ENCODE assay signal across 20 cellular contexts in genomic region chr9:21903380-21903965, GRCh38.
"Had no signal": no experiment of that assay in that cellular context is flagged by ENCODE, and none has a peak within 500 bp of the region (broad histone marks: within the 10 kb centered on the region; RNA-seq: fewer than 3 reads in every experiment).

No MANE protein-coding gene starts in this region.

- DNase-seq: effector memory CD8-positive, alpha-beta T cell; foreskin keratinocyte; immature natural killer cell; left colon; left ventricle myocardium superior; mesenchymal stem cell; naive thymus-derived CD8-positive, alpha-beta T cell; ovary; sigmoid colon; small intestine; stimulated activated CD4-positive, alpha-beta T cell treated with anti-CD3 and anti-CD28 coated beads, Interleukin-12 subunit alpha, Interleukin-12 subunit beta, amount 100 ng/mL, for 4 hours; stimulated activated naive CD4-positive, alpha-beta T cell; stomach; substantia nigra; transverse colon had no signal

- H3K27me3 Mint-ChIP-seq: dendritic cell treated with granulocyte-macrophage colony-stimulating factor and Interleukin-4, amounts not matched to agents 40 ng/mL and 50 ng/mL, for 4 days; effector memory CD8-positive, alpha-beta T cell; naive thymus-derived CD8-positive, alpha-beta T cell had no signal

- H3K4me1 Mint-ChIP-seq: immature natural killer cell; naive thymus-derived CD8-positive, alpha-beta T cell had no signal

- ATAC-seq: effector memory CD8-positive, alpha-beta T cell; left colon; left ventricle myocardium superior; naive thymus-derived CD8-positive, alpha-beta T cell had no signal

- H3K27me3 ChIP-seq: foreskin keratinocyte, neutrophil, ovary, right atrium auricular region, sigmoid colon, stomach, transverse colon had no signal

- H3K4me1 ChIP-seq: foreskin keratinocyte, right atrium auricular region, sigmoid colon, stomach, transverse colon had no signal

- H3K27ac Mint-ChIP-seq: dendritic cell treated with granulocyte-macrophage colony-stimulating factor and Interleukin-4, amounts not matched to agents 40 ng/mL and 50 ng/mL, for 4 days; effector memory CD8-positive, alpha-beta T cell; immature natural killer cell had no signal

- H3K4me3 ChIP-seq: lung, ovary, right atrium auricular region, sigmoid colon, stomach, thoracic aorta, transverse colon had no signal

- H3K4me3 Mint-ChIP-seq: dendritic cell treated with granulocyte-macrophage colony-stimulating factor and Interleukin-4, amounts not matched to agents 40 ng/mL and 50 ng/mL, for 4 days; effector memory CD8-positive, alpha-beta T cell; immature natural killer cell; naive thymus-derived CD8-positive, alpha-beta T cell had no signal

- H3K36me3 ChIP-seq: neutrophil, ovary, right atrium auricular region, sigmoid colon, thoracic aorta had no signal

- H3K9me3 ChIP-seq: neutrophil had no signal

- H3K27ac ChIP-seq: foreskin keratinocyte, neutrophil, ovary, right atrium auricular region, sigmoid colon, stomach, thoracic aorta, transverse colon had no signal
